In the genomic region with DNA sequence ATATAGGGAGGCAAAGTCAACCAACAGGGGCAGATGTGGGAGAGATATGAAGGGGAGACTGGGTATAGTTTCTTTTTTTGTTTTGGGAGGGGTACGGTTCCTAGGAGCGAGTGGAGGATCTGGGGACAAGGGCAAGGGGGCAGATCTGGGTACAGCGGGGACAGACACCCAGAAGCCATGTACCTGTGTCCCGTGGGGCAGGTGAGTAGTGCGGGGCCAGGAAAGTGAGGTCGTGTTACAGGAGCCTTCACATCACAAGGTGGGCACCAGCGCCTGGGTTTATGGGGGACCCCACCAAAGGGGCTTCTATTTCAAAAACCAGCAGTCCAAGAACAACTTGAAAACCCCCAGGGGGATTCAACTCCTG, we compare ENCODE assay signal across 15 cellular contexts. TPM values are rescaled to one million over a fixed set of nuclear protein-coding genes. Genes with fewer than 3 reads are reported as not detected.
DNase-seq lines count a peak whose midpoint lies in the region; ATAC-seq, FAIRE-seq and TF ChIP-seq lines count a peak whose summit lies in the region.
"Had no signal": no experiment of that assay in that cellular context is flagged by ENCODE, and none has a peak within 500 bp of the region (broad histone marks: within the 10 kb centered on the region; RNA-seq: fewer than 3 reads in every experiment).

No MANE protein-coding gene starts in this region.

- intact Hi-C loops in activated CD4-positive, alpha-beta T cell treated with anti-CD3 and anti-CD28 coated beads, Interleukin-2, amount 10 ng/mL, durations not matched to agents 24 days and 14 days (cut with micrococcal nuclease) = no loop called here

- H2BK120ac ChIP-seq in H1 (replicated peaks; ENCODE audit: low read depth, low read length) = no peak overlapping the region
- no peak overlapping the region for H2BK120ac ChIP-seq in mesenchymal stem cell (ENCODE audit: low read depth, low read length)

- H3K79me1 ChIP-seq in H1 (ENCODE audit: low read depth, low read length) (peaks cover 15% of the 10 kb centered on the region), mesenchymal stem cell (replicated peaks; ENCODE audit: low read length, poor library complexity, severe bottlenecking) (peaks cover 25% of the 10 kb centered on the region)

- peaks cover 50% of the 10 kb centered on the region for H3K4me1 Mint-ChIP-seq in activated CD4-positive, alpha-beta T cell treated with anti-CD3 and anti-CD28 coated beads, Interleukin-2, amount 10 ng/mL, durations not matched to agents 24 days and 14 days
- H3K4me1 Mint-ChIP-seq in stimulated activated naive CD8-positive, alpha-beta T cell treated with anti-CD3 and anti-CD28 coated beads, Interleukin-15, amount 100 ng/mL, for 72 hours = peaks cover 93% of the 10 kb centered on the region

- peak; percentile 39 for ATAC-seq in stimulated activated naive CD8-positive, alpha-beta T cell treated with anti-CD3 and anti-CD28 coated beads, Interleukin-15, amount 100 ng/mL, for 72 hours
- ATAC-seq in GM18517 (IDR thresholded peaks at IDR 0.05; ENCODE audit: unreplicated experiment) = no peak

- CTCF ChIA-PET in H1 (lab: Charles Lee; ENCODE audit: partially characterized antibody) = interaction anchor here (1.0 to 1.2 kb wide), 2 partner anchors 21 to 184 kb away, joined by 3 read pairs; no protein-coding TSS in a partner anchor

- H4K20me1 ChIP-seq in KMS-11 (ENCODE audit: insufficient read depth) = no peaks in the 10 kb centered on the region
- peaks cover 0 to 24% of the 10 kb centered on the region in 2 experiments for H4K20me1 ChIP-seq in H1 (replicated peaks in 1 of 2; ENCODE audit: control insufficient read depth in 1 of 2, insufficient read depth in 2 of 2, low read length in 2 of 2)

- H4K5ac ChIP-seq in H1 (ENCODE audit: insufficient read length, low read depth, low read length) = no peak overlapping the region

- H4K91ac ChIP-seq in H1 (replicated peaks; ENCODE audit: insufficient read length, low read length) (no peak overlapping the region), mesenchymal stem cell (ENCODE audit: low read length) (no peak overlapping the region)

- H3K4me3 ChIP-seq in KMS-11 (IDR thresholded peaks at IDR 0.05; ENCODE audit: insufficient read depth, low read depth, low read length) (no peak overlapping the region), H1 (ENCODE audit: extremely low read depth in 1 of 4, insufficient read depth in 2 of 4, low read depth in 3 of 4, low read length in 4 of 4) (no peak overlapping the region), mesenchymal stem cell (ENCODE audit: insufficient read depth in 1 of 2, low read depth in 1 of 2, low read length in 2 of 2) (no peak overlapping the region)
- H3K4me3 ChIP-seq: body of pancreas, esophagus squamous epithelium, HAP-1, heart left ventricle, SJSA1 had no signal

- no peak overlapping the region for H2BK20ac ChIP-seq in H1 (ENCODE audit: low read length)

- H3K9ac ChIP-seq in KMS-11 (peak overlapping the region; percentile 20; the same call in 1 of the 2 replicates), H1 (replicated peaks in 1 of 4; ENCODE audit: extremely low read depth in 1 of 4, low read depth in 3 of 4, low read length in 3 of 4) (no peak overlapping the region), mesenchymal stem cell (ENCODE audit: low read length) (no peak overlapping the region)

- H3K9me3 ChIP-seq in H1 (ENCODE audit: insufficient read depth in 2 of 2, low read depth in 1 of 2, low read length in 1 of 2) (no peaks in the 10 kb centered on the region), mesenchymal stem cell (ENCODE audit: control insufficient read depth, low read length) (no peaks in the 10 kb centered on the region)
- H3K9me3 ChIP-seq: body of pancreas, esophagus squamous epithelium, HAP-1, heart left ventricle, SJSA1 had no signal

- no peaks in the 10 kb centered on the region for H3K23me2 ChIP-seq in H1 (ENCODE audit: low read depth, low read length)

- H2BK5ac ChIP-seq in H1 (ENCODE audit: low read depth, low read length) = no peak overlapping the region
- no peak overlapping the region for H2BK5ac ChIP-seq in mesenchymal stem cell (ENCODE audit: low read depth, low read length, poor library complexity, severe bottlenecking)

- H3K56ac ChIP-seq in H1 (replicated peaks; ENCODE audit: insufficient read length, low read depth, low read length) = no peak overlapping the region

- H3K27me3 ChIP-seq in KMS-11 (ENCODE audit: insufficient read depth, low read depth) (no peaks in the 10 kb centered on the region), H1 (replicated peaks in 1 of 4; ENCODE audit: control insufficient read depth in 3 of 4, extremely low read depth in 1 of 4, insufficient read depth in 3 of 4, low read length in 3 of 4) (no peaks in the 10 kb centered on the region), mesenchymal stem cell (ENCODE audit: control insufficient read depth in 1 of 2, insufficient read depth in 1 of 2, low read length in 2 of 2) (no peaks in the 10 kb centered on the region)
- H3K27me3 ChIP-seq: body of pancreas, esophagus squamous epithelium, heart left ventricle, SJSA1 had no signal

- H3K23ac ChIP-seq in H1 (ENCODE audit: insufficient read length) (no peak overlapping the region), mesenchymal stem cell (ENCODE audit: low read length in 2 of 2) (no peak overlapping the region)

- WGBS in H1 (ENCODE audit: extremely low coverage in 1 of 2, insufficient coverage in 1 of 2, insufficient read length in 1 of 2, insufficient replicate concordance in 2 of 2, low coverage in 1 of 2, low lambda C conversion rate in 2 of 2, missing lambda C conversion rate in 1 of 2), 2 experiments = 87% methylated on average over 7 of the region's 7 CpGs; no CpG with 5 or more reads in 1 of the 2 experiments
- WGBS in mesenchymal stem cell = 100% methylated on average over 7 of the region's 7 CpGs

- H3K79me2 ChIP-seq in KMS-11 (ENCODE audit: insufficient read depth, low read depth) (peaks cover 41% of the 10 kb centered on the region; the same call in 1 of the 2 replicates), H1 (ENCODE audit: control insufficient read depth in 1 of 2, insufficient read depth in 2 of 2, low read length in 2 of 2) (peaks cover 24 to 93% of the 10 kb centered on the region in 2 experiments)

- H3K18ac ChIP-seq in H1 (ENCODE audit: extremely low read depth, low read length) (no peak overlapping the region), mesenchymal stem cell (ENCODE audit: low read depth in 1 of 2, low read length in 2 of 2) (no peak overlapping the region)

- H3K4me1 ChIP-seq in KMS-11 (ENCODE audit: low read depth, poor library complexity, severe bottlenecking) (peaks cover 78% of the 10 kb centered on the region), H1 (replicated peaks in 1 of 4; ENCODE audit: control insufficient read depth in 3 of 4, insufficient read depth in 4 of 4, low read length in 3 of 4) (peaks cover 3 to 9% (median 6%) of the 10 kb centered on the region in 4 experiments; a peak in 6 of 7 replicates), mesenchymal stem cell (ENCODE audit: control insufficient read depth, insufficient read depth, low read depth, low read length) (peaks cover 10% of the 10 kb centered on the region)
- H3K4me1 ChIP-seq: HAP-1, SJSA1 had no signal

- POLR2A ChIA-PET in H1 (lab: Charles Lee; ENCODE audit: partially characterized antibody) = no interaction called here

- H3K4me3 Mint-ChIP-seq in activated CD4-positive, alpha-beta T cell treated with anti-CD3 and anti-CD28 coated beads, Interleukin-2, amount 10 ng/mL, durations not matched to agents 24 days and 14 days = peak overlapping the region; percentile 14
- H3K4me3 Mint-ChIP-seq in stimulated activated naive CD8-positive, alpha-beta T cell treated with anti-CD3 and anti-CD28 coated beads, Interleukin-15, amount 100 ng/mL, for 72 hours = peak overlapping the region; percentile 55 to 60

- no peaks in the 10 kb centered on the region for H3K27me3 Mint-ChIP-seq in activated CD4-positive, alpha-beta T cell treated with anti-CD3 and anti-CD28 coated beads, Interleukin-2, amount 10 ng/mL, durations not matched to agents 24 days and 14 days
- H3K27me3 Mint-ChIP-seq in stimulated activated naive CD8-positive, alpha-beta T cell treated with anti-CD3 and anti-CD28 coated beads, Interleukin-15, amount 100 ng/mL, for 72 hours = no peaks in the 10 kb centered on the region

- no peak for TF ChIP-seq CTCF in KMS-11 (conservative IDR thresholded peaks at IDR 0.05; ENCODE audit: low read depth, low read length)
- TF ChIP-seq CTCF in H1 (IDR thresholded peaks at IDR 0.05; ENCODE audit: control extremely low read depth in 1 of 3, insufficient read depth in 1 of 3, low read depth in 1 of 3, low read length in 3 of 3) = no peak

- H4K8ac ChIP-seq in H1 (ENCODE audit: extremely low read depth, insufficient read depth, low read length) (no peak overlapping the region), mesenchymal stem cell (ENCODE audit: low read length) (no peak overlapping the region)

- TF ChIP-seq RAD21 in H1 (IDR thresholded peaks at IDR 0.05 in 1 of 2, conservative IDR thresholded peaks at IDR 0.05 in 1 of 2; ENCODE audit: low read depth in 2 of 2, low read length in 2 of 2) = no peak

- peak overlapping the region; percentile 34 for H3K27ac Mint-ChIP-seq in activated CD4-positive, alpha-beta T cell treated with anti-CD3 and anti-CD28 coated beads, Interleukin-2, amount 10 ng/mL, durations not matched to agents 24 days and 14 days
- H3K27ac Mint-ChIP-seq in stimulated activated naive CD8-positive, alpha-beta T cell treated with anti-CD3 and anti-CD28 coated beads, Interleukin-15, amount 100 ng/mL, for 72 hours = peak overlapping the region; percentile 2 to 72

- no peaks in the 10 kb centered on the region for H3K9me3 Mint-ChIP-seq in activated CD4-positive, alpha-beta T cell treated with anti-CD3 and anti-CD28 coated beads, Interleukin-2, amount 10 ng/mL, durations not matched to agents 24 days and 14 days
- H3K9me3 Mint-ChIP-seq in stimulated activated naive CD8-positive, alpha-beta T cell treated with anti-CD3 and anti-CD28 coated beads, Interleukin-15, amount 100 ng/mL, for 72 hours = no peaks in the 10 kb centered on the region

- H3K36me3 ChIP-seq in KMS-11 (ENCODE audit: insufficient read depth) (no peaks in the 10 kb centered on the region), H1 (ENCODE audit: control insufficient read depth in 2 of 4, insufficient read depth in 4 of 4, low read length in 3 of 4) (peaks cover 0 to 12% (median 0%) of the 10 kb centered on the region in 4 experiments; a peak in 1 of 8 replicates), mesenchymal stem cell (ENCODE audit: control insufficient read depth in 1 of 2, insufficient read depth in 2 of 2, low read depth in 1 of 2, low read length in 2 of 2) (peaks cover 0 to 16% of the 10 kb centered on the region in 2 experiments)
- H3K36me3 ChIP-seq: HAP-1 had no signal

- H3K4ac ChIP-seq in H1 (replicated peaks; ENCODE audit: insufficient read length, low read depth, low read length) (no peak overlapping the region), mesenchymal stem cell (ENCODE audit: low read depth in 1 of 2, low read length in 2 of 2) (no peak overlapping the region)

- no peak for TF ChIP-seq EP300 in H1 (IDR thresholded peaks at IDR 0.05; ENCODE audit: borderline replicate concordance in 1 of 2, low read depth in 2 of 2, low read length in 2 of 2)

- no peak for TF ChIP-seq POLR2A in H1 (IDR thresholded peaks at IDR 0.05; ENCODE audit: control extremely low read depth in 1 of 2, low read depth in 2 of 2, low read length in 2 of 2)

- H2AFZ ChIP-seq in KMS-11 (ENCODE audit: low read depth) (no peak overlapping the region), H1 (ENCODE audit: low read length) (no peak overlapping the region), mesenchymal stem cell (ENCODE audit: low read depth, low read length) (no peak overlapping the region)

- DNase-seq in activated CD4-positive, alpha-beta T cell treated with anti-CD3 and anti-CD28 coated beads, Interleukin-2, amount 10 ng/mL, durations not matched to agents 24 days and 14 days = no peak
- no peak for DNase-seq in activated CD4-positive, alpha-beta T cell treated with anti-CD3 and anti-CD28 coated beads for 4 hours
- DNase-seq in H1 (ENCODE audit: low read depth in 1 of 2, low spot score in 2 of 2) (no peak), mesenchymal stem cell (no peak), RCC 7860 (ENCODE audit: low spot score) (no peak)
- no peak for DNase-seq in stimulated activated naive CD8-positive, alpha-beta T cell treated with anti-CD3 and anti-CD28 coated beads, Interleukin-15, amount 100 ng/mL, for 72 hours
- DNase-seq: COR-L47, esophagus squamous epithelium, heart left ventricle had no signal

- H3K4me2 ChIP-seq in KMS-11 (peak overlapping the region; percentile 65), H1 (ENCODE audit: insufficient read depth in 1 of 2, low read depth in 2 of 2, low read length in 2 of 2) (no peak overlapping the region), mesenchymal stem cell (ENCODE audit: low read length, poor library complexity, severe bottlenecking) (no peak overlapping the region)

- H2AK5ac ChIP-seq in H1 (ENCODE audit: low read depth, low read length) (no peak overlapping the region), mesenchymal stem cell (ENCODE audit: low read length, severe bottlenecking) (no peak overlapping the region)

- H3K36me3 Mint-ChIP-seq in activated CD4-positive, alpha-beta T cell treated with anti-CD3 and anti-CD28 coated beads, Interleukin-2, amount 10 ng/mL, durations not matched to agents 24 days and 14 days (ENCODE audit: low read depth) = peaks cover 50% of the 10 kb centered on the region

- H3K14ac ChIP-seq in H1 (ENCODE audit: insufficient read length) = no peak overlapping the region
- no peak overlapping the region for H3K14ac ChIP-seq in mesenchymal stem cell (ENCODE audit: low read length in 2 of 2)

- H2BK15ac ChIP-seq in H1 (ENCODE audit: low read length) = 0 out of 2 replicates have a peak overlapping the region, but pooled peaks have one; percentile 46
- no peak overlapping the region for H2BK15ac ChIP-seq in mesenchymal stem cell (ENCODE audit: low read depth, poor library complexity, severe bottlenecking)

- FAIRE-seq in H1 (lab: Jason Lieb, UNC) = no peak
- FAIRE-seq in RCC 7860 (lab: Jason Lieb, UNC) = no peak
- FAIRE-seq: urothelium cell line had no signal

- peak overlapping the region; percentile 70; the same call in 1 of the 2 replicates for H3K27ac ChIP-seq in KMS-11
- no peak overlapping the region for H3K27ac ChIP-seq in H1 (ENCODE audit: low read depth, low read length)
- no peak overlapping the region for H3K27ac ChIP-seq in mesenchymal stem cell (ENCODE audit: low read length, poor library complexity, severe bottlenecking)
- H3K27ac ChIP-seq: body of pancreas, heart left ventricle, SJSA1 had no signal

- no peak overlapping the region for H2BK12ac ChIP-seq in H1 (ENCODE audit: low read depth, low read length)
- no peak overlapping the region for H2BK12ac ChIP-seq in mesenchymal stem cell (ENCODE audit: low read length in 2 of 2)

RNA-seq across cellular contexts. Expression of a gene that starts 11.5 kb away (rescaled TPM):
- total RNA-seq in activated CD4-positive, alpha-beta T cell treated with anti-CD3 and anti-CD28 coated beads, Interleukin-2, amount 10 ng/mL, durations not matched to agents 24 days and 14 days = 163 and 170 TPM in 2 replicates
- total RNA-seq in H1 (2021; fragmentation: NEBNext Ultra II Directional; extraction: Animal tissue kit (Norgen Biotek cat#: 25700)) = 160 and 165 TPM in 2 replicates
- polyA plus RNA-seq in H1 (2011; rRNA removed) = 205 and 315 TPM in 2 replicates
- 150 TPM for polyA plus RNA-seq in H1 (2011; cell fraction: cytosol; rRNA removed)
- 185 TPM for polyA plus RNA-seq in H1 (2011; cell fraction: nucleus; rRNA removed)
- 80.9 to 155 TPM (median 121 TPM) in 4 replicates for polyA plus RNA-seq in H1 (2012, experiment 1 of 2)
- 82.5 TPM for polyA plus RNA-seq in H1 (2012, experiment 2 of 2)
- 77.3 TPM for polyA plus RNA-seq in H1 (2013, experiment 1 of 2)
- 80.0 TPM for polyA plus RNA-seq in H1 (2013, experiment 2 of 2)
- polyA minus RNA-seq in H1 (2011; rRNA and poly(A)+ RNA removed) = 140 and 174 TPM in 2 replicates
- 85.9 TPM for polyA minus RNA-seq in H1 (2011; cell fraction: cytosol; rRNA and poly(A)+ RNA removed)
- 78.8 TPM for polyA minus RNA-seq in H1 (2011; cell fraction: nucleus; rRNA and poly(A)+ RNA removed)
- 137 TPM for polyA plus RNA-seq in mesenchymal stem cell (2013, experiment 1 of 2)
- polyA plus RNA-seq in mesenchymal stem cell (2013, experiment 2 of 2) = 138 TPM
